8 cellular contexts compared by ENCODE assay signal in genomic region chr12:50400638-50401382, GRCh38. TPM values are rescaled to one million over a fixed set of nuclear protein-coding genes. Genes with fewer than 3 reads are reported as not detected.
DNase-seq lines count a peak whose midpoint lies in the region; ATAC-seq and TF ChIP-seq lines count a peak whose summit lies in the region.

LARP4 (plus strand) TSS chr12:50400885; CDS start chr12:50401011, 126 bp downstream.

- TF ChIP-seq POLR2A in GM18951 (IDR thresholded peaks at IDR 0.05; ENCODE audit: extremely low read depth, insufficient read depth, insufficient read length) (peak; percentile 85), spleen (IDR thresholded peaks at IDR 0.05) (peak in 2 of 3 donors; percentile 69 to 77)

- CTCF ChIA-PET in AG04450 (lab: Charles Lee): no interaction called here

- POLR2A ChIA-PET in AG04450 (lab: Yijun Ruan, JAX): interaction anchor here (0.6 to 1.6 kb wide), 5 partner anchors 10 to 945 kb away, joined by 3 to 7 read pairs (median 6); no protein-coding TSS in a partner anchor

- TF ChIP-seq CTCF in AG04450 (IDR thresholded peaks at IDR 0.05; ENCODE audit: low read depth, low read length) (no peak), spleen (IDR thresholded peaks at IDR 0.05 in 8 of 11, conservative IDR thresholded peaks at IDR 0.05 in 3 of 11) (peak in 1 of 11 experiments; percentile 15)

- H3K27ac ChIP-seq in AG04450 (ENCODE audit: low read depth, low read length) (peak within 1 kb of the TSS; percentile 85), spleen (peak within 1 kb of the TSS; percentile 79 to 93 (median 89))

- H3K27me3 ChIP-seq in AG04450 (ENCODE audit: control insufficient read depth, insufficient read depth, low read length) (no peaks in the 10 kb centered on the region), spleen (replicated peaks in 1 of 7) (no peaks in the 10 kb centered on the region)

- in situ Hi-C loops in GM18951 (cut with MboI; ENCODE audit: low sequenced_read_pairs, unreplicated experiment): no loop called here

- DNase-seq in AG04450 (ENCODE audit: low read depth, low spot score): peak; percentile 74
- peak; percentile 60 for DNase-seq in NCI-H345 treated with DMSO at 0.1 percent for 48 hours (lab: John Stamatoyannopoulos, UW; ENCODE audit: unreplicated experiment)
- peak; percentile 72 to 76 (median 74) for DNase-seq in activated CD4-positive, CD25-positive, alpha-beta regulatory T cell (lab: John Stamatoyannopoulos, UW)
- peak; percentile 88 for DNase-seq in central memory CD4-positive, alpha-beta T cell
- DNase-seq in inferior parietal cortex (ENCODE audit: extremely low spot score): peak; percentile 99
- peak; percentile 96 for DNase-seq in spleen

- 0% methylated on average over 25 to 43 of the region's 43 CpGs for WGBS in spleen, 5 donors

- peak within 1 kb of the TSS; percentile 91 for H3K4me3 ChIP-seq in AG04450 (ENCODE audit: low read depth, low read length)
- peak within 1 kb of the TSS; percentile 54 to 96 (median 92) for H3K4me3 ChIP-seq in spleen

- ATAC-seq in HG03196 (IDR thresholded peaks at IDR 0.05; ENCODE audit: unreplicated experiment): peak; percentile 89

- intact Hi-C loops in spleen (cut with DNase I; ENCODE audit: low total_unique reads): no loop called here

- H3K4me1 ChIP-seq in spleen: peaks cover 14 to 53% (median 35%) of the 10 kb centered on the region in 6 donors

- H3K9me3 ChIP-seq in AG04450 (ENCODE audit: control insufficient read depth, insufficient read depth, low read length) (no peaks in the 10 kb centered on the region; the same call in 1 of the 2 replicates), spleen (no peaks in the 10 kb centered on the region)

- H3K36me3 ChIP-seq in spleen: no peaks in the 10 kb centered on the region

RNA-seq across cellular contexts. Expression of gene LARP4, which starts in this region (rescaled TPM):
- polyA plus RNA-seq in AG04450 (2011; rRNA removed) (19.6 and 25.5 TPM in 2 replicates), spleen (1 to 10 TPM; 4.7 to 9.2 (median 5.6) TPM)
- 27.2 and 43.0 TPM in 2 replicates for polyA minus RNA-seq in AG04450 (2011; rRNA and poly(A)+ RNA removed)
- total RNA-seq in spleen: 10 to 100 TPM; 36.3 to 55.8 (median 48.7) TPM

Comparison
In these comparisons a context has a peak if more than half of its experiments do, and no peak if none do; other contexts are left out.
1. Peak in every context shown above with its lines: DNase-seq, ATAC-seq, H3K4me3 ChIP-seq and H3K27ac ChIP-seq.